In genomic region chr9:127444921-127445850, GRCh38 we compare ENCODE assay signal across 8 cellular contexts. TPM values are rescaled to one million over a fixed set of nuclear protein-coding genes. Genes with fewer than 3 reads are reported as not detected.
DNase-seq lines count a peak whose midpoint lies in the region; ATAC-seq and TF ChIP-seq lines count a peak whose summit lies in the region.

No MANE protein-coding gene starts in this region.

- H3K27ac Mint-ChIP-seq in endothelial cell (ENCODE audit: unreplicated experiment), result no peak overlapping the region
- H3K27ac Mint-ChIP-seq in type B pancreatic cell, result peak overlapping the region; percentile 45

- TF ChIP-seq CTCF in endothelial cell (IDR thresholded peaks at IDR 0.05; ENCODE audit: unreplicated experiment), result no peak
- no peak for TF ChIP-seq CTCF in type B pancreatic cell (conservative IDR thresholded peaks at IDR 0.05)

- ATAC-seq in HG03196 (IDR thresholded peaks at IDR 0.05; ENCODE audit: unreplicated experiment) (no peak), GM21360 (IDR thresholded peaks at IDR 0.05; ENCODE audit: unreplicated experiment) (no peak)

- peaks cover 4% of the 10 kb centered on the region for H3K27me3 Mint-ChIP-seq in endothelial cell (ENCODE audit: unreplicated experiment)
- H3K27me3 Mint-ChIP-seq in type B pancreatic cell, result no peaks in the 10 kb centered on the region

- H3K4me3 Mint-ChIP-seq in endothelial cell (ENCODE audit: unreplicated experiment) (peak overlapping the region; percentile 19), type B pancreatic cell (no peak overlapping the region)

- peak; percentile 25 for DNase-seq in stimulated activated CD4-positive, alpha-beta T cell treated with anti-CD3 and anti-CD28 coated beads, Interleukin-12 subunit alpha, Interleukin-12 subunit beta, amount 100 ng/mL, for 4 hours
- no peak for DNase-seq in stimulated activated CD4-positive, alpha-beta T cell treated with anti-CD3 and anti-CD28 coated beads, Interleukin-4, amount 100 ng/mL, for 24 hours
- DNase-seq in RPMI7951 (ENCODE audit: low read depth) (peak; percentile 33), endothelial cell (ENCODE audit: low spot score) (no peak), type B pancreatic cell (ENCODE audit: extremely low spot score, unreplicated experiment) (no peak), putamen (ENCODE audit: low spot score) (no peak)

- H3K9me3 Mint-ChIP-seq in endothelial cell (ENCODE audit: unreplicated experiment), result no peaks in the 10 kb centered on the region
- no peaks in the 10 kb centered on the region for H3K9me3 Mint-ChIP-seq in type B pancreatic cell

- H3K36me3 Mint-ChIP-seq in endothelial cell (ENCODE audit: low read depth, unreplicated experiment) (peaks cover 53% of the 10 kb centered on the region), type B pancreatic cell (peaks cover 75% of the 10 kb centered on the region)

- peaks cover 14% of the 10 kb centered on the region for H3K4me1 Mint-ChIP-seq in endothelial cell (ENCODE audit: unreplicated experiment)
- H3K4me1 Mint-ChIP-seq in type B pancreatic cell (ENCODE audit: unreplicated experiment), result peaks cover 28% of the 10 kb centered on the region

RNA-seq across cellular contexts. Expression of gene RPL12, which starts 6.0 kb away (rescaled TPM):
- 1,607 and 1,832 TPM in 2 replicates for total RNA-seq in RPMI7951 (2014; rRNA removed; shearing (Covaris generic))
- total RNA-seq in endothelial cell (ENCODE audit: unreplicated experiment) (1,208 TPM), type B pancreatic cell (ENCODE audit: low replicate concordance) (1,238 and 1,343 TPM in 2 replicates)

RNA-seq across cellular contexts. Expression of gene LRSAM1, which starts 6.1 kb away (rescaled TPM):
- 6.1 and 7.1 TPM in 2 replicates for total RNA-seq in RPMI7951 (2014; rRNA removed; shearing (Covaris generic))
- 22.6 TPM for total RNA-seq in endothelial cell (ENCODE audit: unreplicated experiment)
- total RNA-seq in type B pancreatic cell (ENCODE audit: low replicate concordance), result 16.0 and 20.6 TPM in 2 replicates

RNA-seq across cellular contexts. Expression of gene ZNF79, which starts 21.0 kb away (rescaled TPM):
- total RNA-seq in RPMI7951 (2014; rRNA removed; shearing (Covaris generic)), result 4.4 and 4.6 TPM in 2 replicates
- total RNA-seq in endothelial cell (ENCODE audit: unreplicated experiment), result 12.6 TPM
- 14.1 and 18.7 TPM in 2 replicates for total RNA-seq in type B pancreatic cell (ENCODE audit: low replicate concordance)

RNA-seq across cellular contexts. Expression of gene SLC2A8, which starts 48.2 kb away (rescaled TPM):
- total RNA-seq in RPMI7951 (2014; rRNA removed; shearing (Covaris generic)), result 23.8 and 25.9 TPM in 2 replicates
- total RNA-seq in endothelial cell (ENCODE audit: unreplicated experiment) (21.5 TPM), type B pancreatic cell (ENCODE audit: low replicate concordance) (40.2 and 53.1 TPM in 2 replicates)

Comparison
In these comparisons a context has a peak if more than half of its experiments do, and no peak if none do; other contexts are left out.
1. DNase-seq: peak in stimulated activated CD4-positive, alpha-beta T cell treated with anti-CD3 and anti-CD28 coated beads, Interleukin-12 subunit alpha, Interleukin-12 subunit beta, amount 100 ng/mL, for 4 hours (single experiment) and RPMI7951 (single experiment); none in stimulated activated CD4-positive, alpha-beta T cell treated with anti-CD3 and anti-CD28 coated beads, Interleukin-4, amount 100 ng/mL, for 24 hours (single experiment), endothelial cell (single experiment), type B pancreatic cell (single experiment) and putamen (single experiment).